In genomic region chr3:129893616-129894070, GRCh38 we compare ENCODE assay signal across 8 cellular contexts.
DNase-seq lines count a peak whose midpoint lies in the region; ATAC-seq and TF ChIP-seq lines count a peak whose summit lies in the region.

Gene TMCC1 (minus strand): TSS chr3:129893711.

- TF ChIP-seq CTCF in retinal pigment epithelial cell (conservative IDR thresholded peaks at IDR 0.05; ENCODE audit: low read depth, low read length): no peak

- ATAC-seq in GM18502 (IDR thresholded peaks at IDR 0.05; ENCODE audit: poor library complexity, unreplicated experiment) (peak; percentile 89), HG02885 (IDR thresholded peaks at IDR 0.05; ENCODE audit: poor library complexity, unreplicated experiment) (peak; percentile 85)

- DNase-seq in NCI-H187 (lab: John Stamatoyannopoulos, UW): peak; percentile 75 to 93
- DNase-seq in T1000 (lab: John Stamatoyannopoulos, UW): peak; percentile 61
- DNase-seq in astrocyte of the hippocampus (ENCODE audit: low read depth, low spot score): peak; percentile 96
- DNase-seq in hypothalamus (lab: John Stamatoyannopoulos, UW): peak in 49 of 51 donors; percentile 33 to 88 (median 70)
- peak; percentile 43 for DNase-seq in retinal pigment epithelial cell (ENCODE audit: low read depth)
- DNase-seq in ecto neural progenitor cell (ENCODE audit: low spot score): no peak

- H3K4me3 ChIP-seq in retinal pigment epithelial cell (ENCODE audit: low read length): peak within 1 kb of the TSS; percentile 86
